In genomic region chr10:100859204-100859763, GRCh38 we compare ENCODE assay signal across 1 cellular context.
A peak's percentile ranks its signal among the peaks of the same experiment; 100 is the strongest.
TF ChIP-seq lines count a peak whose summit lies in the region.

No MANE protein-coding gene starts in this region.

TF ChIP-seq in H1, 55 proteins besides CTCF, POLR2A, EP300 and RAD21:
- no peak for TF ChIP-seq BRCA1 (IDR thresholded peaks at IDR 0.05; ENCODE audit: low read depth, low read length)
- TF ChIP-seq SUZ12 (IDR thresholded peaks at IDR 0.05; ENCODE audit: low read length): no peak
- no peak for TF ChIP-seq CEBPB (IDR thresholded peaks at IDR 0.05; ENCODE audit: low read depth, low read length)
- peak; percentile 24 for TF ChIP-seq EZH2 (IDR thresholded peaks at IDR 0.05; ENCODE audit: low read depth, low read length, severe bottlenecking)
- no peak for TF ChIP-seq CBX8 (IDR thresholded peaks at IDR 0.05; ENCODE audit: borderline replicate concordance, low read depth, low read length)
- TF ChIP-seq SIX5 (IDR thresholded peaks at IDR 0.05; ENCODE audit: low read depth, low read length): no peak
